Comparison of ENCODE assay signal across 22 cellular contexts in genomic region chr5:156587012-156587411, GRCh38.
"Had no signal": no experiment of that assay in that cellular context is flagged by ENCODE, and none has a peak within 500 bp of the region (broad histone marks: within the 10 kb centered on the region; RNA-seq: fewer than 3 reads in every experiment).

No MANE protein-coding gene starts in this region.

- H3K4me2 ChIP-seq: neural progenitor cell had no signal

- H3K27ac ChIP-seq: cardiac muscle cell, epithelial cell of prostate, neural progenitor cell had no signal

- H3K27ac Mint-ChIP-seq: activated CD4-positive, alpha-beta T cell treated with anti-CD3 and anti-CD28 coated beads, Interleukin-2, amount 10 ng/mL, durations not matched to agents 24 days and 14 days; activated CD8-positive, alpha-beta T cell treated with anti-CD3 and anti-CD28 coated beads for 36 hours; activated naive CD8-positive, alpha-beta T cell treated with anti-CD3 and anti-CD28 coated beads for 36 hours; activated T-helper 17 cell treated with anti-CD3 and anti-CD28 coated beads, Interleukin-2, amount 50 U/mL, for 72 hours; endodermal cell; immature natural killer cell; naive B cell; neural progenitor cell; progenitor cell of endocrine pancreas; stimulated activated naive B cell treated with anti-CD40 and anti-IgM and Interleukin-4, amounts not matched to agents 10 μg/mL and 1 μg/mL and 100 μg/mL, for 72 hours had no signal

- ATAC-seq: activated CD8-positive, alpha-beta T cell treated with anti-CD3 and anti-CD28 coated beads for 36 hours; activated T-helper 17 cell treated with anti-CD3 and anti-CD28 coated beads, Interleukin-2, amount 50 U/mL, for 72 hours; stimulated activated naive B cell treated with anti-CD40 and anti-IgM and Interleukin-4, amounts not matched to agents 10 μg/mL and 1 μg/mL and 100 μg/mL, for 72 hours had no signal

- H3K4me3 ChIP-seq: cardiac muscle cell, lung, neural progenitor cell, transverse colon had no signal

- H3K36me3 Mint-ChIP-seq: activated naive CD8-positive, alpha-beta T cell treated with anti-CD3 and anti-CD28 coated beads for 36 hours; immature natural killer cell; naive B cell; neural progenitor cell; stimulated activated naive B cell treated with anti-CD40 and anti-IgM and Interleukin-4, amounts not matched to agents 10 μg/mL and 1 μg/mL and 100 μg/mL, for 72 hours had no signal

- H3K27me3 ChIP-seq: cardiac muscle cell, neural progenitor cell, transverse colon had no signal

- H3K4me1 ChIP-seq: neural progenitor cell had no signal

- H3K27me3 Mint-ChIP-seq: progenitor cell of endocrine pancreas had no signal

- H2AFZ ChIP-seq: neural progenitor cell had no signal

- DNase-seq: activated CD4-positive, alpha-beta T cell treated with anti-CD3 and anti-CD28 coated beads, Interleukin-2, amount 10 ng/mL, durations not matched to agents 24 days and 14 days; activated CD8-positive, alpha-beta T cell treated with anti-CD3 and anti-CD28 coated beads for 36 hours; activated naive CD4-positive, alpha-beta T cell; activated naive CD8-positive, alpha-beta T cell treated with anti-CD3 and anti-CD28 coated beads for 36 hours; activated T-cell treated with anti-CD3 and anti-CD28 coated beads, Interleukin-2, amount 50 U/mL, for 1 hour; amniotic stem cell; endodermal cell; head of caudate nucleus; immature natural killer cell; kidney glomerular epithelial cell; naive B cell; stimulated activated naive B cell treated with anti-CD40 and anti-IgM and Interleukin-4, amounts not matched to agents 10 μg/mL and 1 μg/mL and 100 μg/mL, for 72 hours; T1000; transverse colon had no signal

- FAIRE-seq: colon, frontal cortex had no signal

- H3K9me3 ChIP-seq: transverse colon had no signal

- H3K9ac ChIP-seq: neural progenitor cell had no signal

- H3K9me3 Mint-ChIP-seq: activated CD4-positive, alpha-beta T cell treated with anti-CD3 and anti-CD28 coated beads, Interleukin-2, amount 10 ng/mL, durations not matched to agents 24 days and 14 days; activated CD8-positive, alpha-beta T cell treated with anti-CD3 and anti-CD28 coated beads for 36 hours; activated naive CD8-positive, alpha-beta T cell treated with anti-CD3 and anti-CD28 coated beads for 36 hours; activated T-helper 17 cell treated with anti-CD3 and anti-CD28 coated beads, Interleukin-2, amount 50 U/mL, for 72 hours; endodermal cell; neural progenitor cell had no signal

- H3K4me1 Mint-ChIP-seq: activated CD4-positive, alpha-beta T cell treated with anti-CD3 and anti-CD28 coated beads, Interleukin-2, amount 10 ng/mL, durations not matched to agents 24 days and 14 days; activated naive CD8-positive, alpha-beta T cell treated with anti-CD3 and anti-CD28 coated beads for 36 hours; activated T-helper 17 cell treated with anti-CD3 and anti-CD28 coated beads, Interleukin-2, amount 50 U/mL, for 72 hours; immature natural killer cell; naive B cell; stimulated activated naive B cell treated with anti-CD40 and anti-IgM and Interleukin-4, amounts not matched to agents 10 μg/mL and 1 μg/mL and 100 μg/mL, for 72 hours had no signal

- H3K36me3 ChIP-seq: cardiac muscle cell, neural progenitor cell, transverse colon had no signal

- H3K4me3 Mint-ChIP-seq: activated CD4-positive, alpha-beta T cell treated with anti-CD3 and anti-CD28 coated beads, Interleukin-2, amount 10 ng/mL, durations not matched to agents 24 days and 14 days; activated CD8-positive, alpha-beta T cell treated with anti-CD3 and anti-CD28 coated beads for 36 hours; activated naive CD8-positive, alpha-beta T cell treated with anti-CD3 and anti-CD28 coated beads for 36 hours; activated T-helper 17 cell treated with anti-CD3 and anti-CD28 coated beads, Interleukin-2, amount 50 U/mL, for 72 hours; endodermal cell; immature natural killer cell; naive B cell; neural progenitor cell; stimulated activated naive B cell treated with anti-CD40 and anti-IgM and Interleukin-4, amounts not matched to agents 10 μg/mL and 1 μg/mL and 100 μg/mL, for 72 hours had no signal
